Comparison of ENCODE assay signal across 8 cellular contexts in the genomic region with DNA sequence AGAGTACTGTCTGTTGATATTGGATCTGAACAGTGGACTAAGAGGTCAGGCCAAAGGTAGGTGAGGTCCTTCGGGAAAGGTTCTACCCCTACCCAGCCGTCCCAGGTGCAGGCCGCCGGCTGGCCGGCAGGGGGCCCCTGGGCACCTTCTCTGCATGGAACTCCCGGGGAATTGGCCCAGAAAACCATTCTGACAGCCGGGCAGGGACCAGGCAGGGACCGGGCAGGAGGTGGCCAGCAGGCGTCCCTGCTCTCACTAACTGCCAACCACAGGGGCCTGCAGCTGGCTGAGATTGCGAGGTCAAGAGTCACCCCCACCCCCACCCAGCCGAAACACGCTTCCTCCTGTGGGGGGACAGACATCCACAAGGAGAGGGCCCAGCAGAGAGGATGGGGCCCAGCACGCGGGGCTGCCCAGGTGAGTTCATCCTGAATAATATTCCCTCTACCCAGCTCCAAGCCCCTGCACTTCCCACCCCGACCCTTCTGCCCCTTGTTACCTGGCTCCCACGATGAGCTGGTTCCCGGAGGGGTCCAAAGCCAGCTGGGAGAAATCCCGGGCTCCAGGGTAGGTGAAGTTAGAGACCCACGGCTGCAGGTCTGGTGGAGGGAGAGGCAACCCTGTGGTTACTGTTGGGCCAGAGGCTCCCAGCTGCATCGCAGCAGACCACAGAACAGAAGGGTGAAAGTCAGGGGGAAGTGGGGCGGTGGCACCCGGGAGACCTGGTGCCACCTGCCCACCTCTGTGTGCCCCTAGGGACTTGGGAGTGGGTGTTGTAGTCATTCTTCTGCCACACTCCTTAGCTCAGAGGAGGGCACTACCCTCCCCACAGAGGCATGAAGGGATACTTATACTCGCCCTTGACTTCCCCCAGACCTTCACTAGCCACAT.
DNase-seq lines count a peak whose midpoint lies in the region; ATAC-seq and TF ChIP-seq lines count a peak whose summit lies in the region.

No MANE protein-coding gene starts in this region.

- TF ChIP-seq CTCF in AG10803 (conservative IDR thresholded peaks at IDR 0.05; ENCODE audit: low read length) (peak; percentile 78), fibroblast of the aortic adventitia (IDR thresholded peaks at IDR 0.05; ENCODE audit: insufficient read depth, low read length) (peak; percentile 97), neural progenitor cell (IDR thresholded peaks at IDR 0.05) (peak; percentile 91)

- no peaks in the 10 kb centered on the region for H3K36me3 ChIP-seq in neural progenitor cell

- H3K27ac Mint-ChIP-seq in neural progenitor cell = peak overlapping the region; percentile 46

- no peak overlapping the region for H3K4me3 Mint-ChIP-seq in neural progenitor cell

- H3K27me3 Mint-ChIP-seq in neural progenitor cell (ENCODE audit: insufficient read depth, low read depth) = peaks cover 23% of the 10 kb centered on the region

- no peak overlapping the region for H2AFZ ChIP-seq in neural progenitor cell (replicated peaks)

- H3K27me3 ChIP-seq in neural progenitor cell = peaks cover 39% of the 10 kb centered on the region

- no peak overlapping the region for H3K9ac ChIP-seq in neural progenitor cell

- H3K4me1 Mint-ChIP-seq in neural progenitor cell = peaks cover 24% of the 10 kb centered on the region

- H3K9me3 Mint-ChIP-seq in neural progenitor cell = no peaks in the 10 kb centered on the region

- no peak overlapping the region for H3K4me3 ChIP-seq in AG10803 (ENCODE audit: low read length)
- H3K4me3 ChIP-seq in fibroblast of the aortic adventitia (ENCODE audit: low read depth, low read length) = no peak overlapping the region
- H3K4me3 ChIP-seq in neural progenitor cell = no peak overlapping the region

- H3K9me3 ChIP-seq in neural progenitor cell (ENCODE audit: low read depth) = no peaks in the 10 kb centered on the region

- DNase-seq in AG10803 (ENCODE audit: low read depth) (peak; percentile 44), NCI-H1930 (lab: John Stamatoyannopoulos, UW) (peak; percentile 4 to 8), fibroblast of the aortic adventitia (ENCODE audit: low read depth) (peak; percentile 48), neural progenitor cell (ENCODE audit: low spot score) (peak; percentile 89)
- DNase-seq in activated CD8-positive, alpha-beta memory T cell treated with anti-CD3 and anti-CD28 coated beads for 24 hours = peak; percentile 63

- ATAC-seq in GM18498 (IDR thresholded peaks at IDR 0.05; ENCODE audit: unreplicated experiment) = peak; percentile 58
- ATAC-seq in GM21723 (IDR thresholded peaks at IDR 0.05; ENCODE audit: unreplicated experiment) = no peak
- ATAC-seq in HG03460 (IDR thresholded peaks at IDR 0.05; ENCODE audit: unreplicated experiment) = no peak

- H3K4me2 ChIP-seq in neural progenitor cell = peak overlapping the region; percentile 20

- peaks cover 30% of the 10 kb centered on the region for H4K20me1 ChIP-seq in neural progenitor cell (ENCODE audit: low read depth)

- no peak overlapping the region for H3K27ac ChIP-seq in neural progenitor cell

- peaks cover 19% of the 10 kb centered on the region for H3K4me1 ChIP-seq in neural progenitor cell

- H3K36me3 Mint-ChIP-seq in neural progenitor cell = peaks cover 5% of the 10 kb centered on the region

- no peaks in the 10 kb centered on the region for H3K79me2 ChIP-seq in neural progenitor cell (ENCODE audit: low read depth)

- peaks cover 18% of the 10 kb centered on the region for H3F3A ChIP-seq in neural progenitor cell (ENCODE audit: low read depth)

Comparison
In these comparisons a context has a peak if more than half of its experiments do, and no peak if none do; other contexts are left out.
1. DNase-seq: peak in every context shown above with its lines; median percentile 89 in neural progenitor cell; 63 in activated CD8-positive, alpha-beta memory T cell treated with anti-CD3 and anti-CD28 coated beads for 24 hours; 48 in fibroblast of the aortic adventitia; 44 in AG10803; 6 in NCI-H1930.